Comparison of ENCODE assay signal across 13 cellular contexts in the genomic region with DNA sequence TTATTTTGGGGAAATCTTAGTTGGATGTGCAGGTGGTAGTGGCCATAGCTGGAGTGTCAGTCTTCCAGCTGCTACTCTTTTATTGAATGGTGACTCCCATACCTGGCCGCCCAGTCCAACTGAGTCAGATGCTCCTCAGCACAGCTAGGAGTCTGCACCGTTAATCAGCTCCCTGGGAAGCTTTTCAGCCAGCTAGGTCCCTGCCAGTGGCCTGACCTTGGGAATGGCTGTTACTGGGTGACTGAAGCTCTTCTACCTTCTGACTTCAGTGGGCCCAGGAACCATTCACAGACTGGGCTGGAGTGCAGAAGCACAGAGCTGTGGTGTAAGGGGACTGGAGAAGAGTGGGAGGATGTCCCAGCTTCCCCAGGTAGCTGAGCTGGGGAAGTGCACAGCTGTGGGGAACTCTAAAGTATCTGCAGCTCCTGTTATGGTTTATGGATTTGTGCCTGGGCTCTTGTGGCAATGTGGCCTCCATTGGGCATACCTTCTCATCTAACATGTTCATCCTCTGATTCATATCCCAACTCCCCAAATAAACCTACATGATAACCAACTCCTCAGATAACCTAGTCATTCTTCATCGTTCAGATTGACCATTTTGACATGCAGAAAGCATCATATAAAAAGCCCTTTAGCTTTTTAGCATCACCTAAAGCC.
"Had no signal": no experiment of that assay in that cellular context is flagged by ENCODE, and none has a peak within 500 bp of the region (broad histone marks: within the 10 kb centered on the region; RNA-seq: fewer than 3 reads in every experiment).

No MANE protein-coding gene starts in this region.

- H3K27ac ChIP-seq: colonic mucosa, left lung had no signal

- ATAC-seq: gastroesophageal sphincter, left lung had no signal

- H3K4me3 ChIP-seq: colonic mucosa, gastroesophageal sphincter, left lung had no signal

- H3K9me3 ChIP-seq: colonic mucosa, gastroesophageal sphincter, left lung had no signal

- H3K9me3 Mint-ChIP-seq: stimulated activated naive CD8-positive, alpha-beta T cell treated with anti-CD3 and anti-CD28 coated beads, Interleukin-15, Interleukin-2, amounts not matched to agents 100 ng/mL and 50 ng/mL, for 24 hours; T-helper 2 cell treated with Interferon-gamma antibody and Interleukin-4, amounts not matched to agents 5 μg/mL and 100 μg/mL, for 36 hours had no signal

- H3K27ac Mint-ChIP-seq: stimulated activated naive CD8-positive, alpha-beta T cell treated with anti-CD3 and anti-CD28 coated beads, Interleukin-15, Interleukin-2, amounts not matched to agents 100 ng/mL and 50 ng/mL, for 24 hours; T-helper 2 cell treated with Interferon-gamma antibody and Interleukin-4, amounts not matched to agents 5 μg/mL and 100 μg/mL, for 36 hours had no signal

- H3K27me3 Mint-ChIP-seq: stimulated activated naive CD8-positive, alpha-beta T cell treated with anti-CD3 and anti-CD28 coated beads, Interleukin-15, Interleukin-2, amounts not matched to agents 100 ng/mL and 50 ng/mL, for 24 hours had no signal

- DNase-seq: activated CD4-positive, alpha-beta T cell treated with anti-CD3 and anti-CD28 coated beads, Interleukin-2, amount 50 U/mL, for 4 hours; activated CD8-positive, alpha-beta memory T cell treated with anti-CD3 and anti-CD28 coated beads, Interleukin-2, amount 50 U/mL, for 4 hours; caudate nucleus; colonic mucosa; effector CD4-positive, alpha-beta T cell; islet precursor cell; left lung; mesenchymal stem cell; SHP77 treated with DMSO at 0.1 percent for 48 hours; stimulated activated CD4-positive, alpha-beta T cell treated with anti-CD3 and anti-CD28 coated beads, Interleukin-2, amount 100 ng/mL, for 24 hours had no signal

- H3K27me3 ChIP-seq: colonic mucosa, gastroesophageal sphincter, left lung had no signal

- H3K4me3 Mint-ChIP-seq: stimulated activated naive CD8-positive, alpha-beta T cell treated with anti-CD3 and anti-CD28 coated beads, Interleukin-15, Interleukin-2, amounts not matched to agents 100 ng/mL and 50 ng/mL, for 24 hours; T-helper 2 cell treated with Interferon-gamma antibody and Interleukin-4, amounts not matched to agents 5 μg/mL and 100 μg/mL, for 36 hours had no signal

- H3K4me1 ChIP-seq: colonic mucosa had no signal

- H3K36me3 ChIP-seq: colonic mucosa had no signal
